Comparison of ENCODE assay signal across 12 cellular contexts in the genomic region with DNA sequence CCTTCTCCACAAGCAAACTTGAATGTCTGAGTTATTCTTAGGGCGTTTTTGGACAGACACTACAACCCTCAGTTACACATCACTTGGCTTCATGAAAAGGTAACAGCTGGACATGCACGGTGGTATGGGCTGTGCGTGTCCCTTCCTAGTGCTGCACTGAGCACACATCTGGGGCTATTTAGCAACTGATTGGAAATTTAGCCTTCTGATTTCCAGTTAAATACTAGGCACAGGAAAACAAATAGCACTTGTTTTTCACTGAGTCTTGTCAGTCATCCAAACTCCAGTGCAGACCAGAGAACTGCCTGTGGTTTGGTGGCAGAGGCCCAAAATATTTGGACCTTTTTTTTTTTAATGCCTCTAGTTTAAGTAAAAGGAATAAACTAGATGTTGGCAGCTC.
A peak's percentile ranks its signal among the peaks of the same experiment; 100 is the strongest.
DNase-seq lines count a peak whose midpoint lies in the region; ATAC-seq and TF ChIP-seq lines count a peak whose summit lies in the region.
"Had no signal": no experiment of that assay in that cellular context is flagged by ENCODE, and none has a peak within 500 bp of the region (broad histone marks: within the 10 kb centered on the region; RNA-seq: fewer than 3 reads in every experiment).

No MANE protein-coding gene starts in this region.

- H3K4me3 ChIP-seq in Panc1 (ENCODE audit: low read depth in 2 of 2, low read length in 2 of 2) = no peak overlapping the region
- no peak overlapping the region for H3K4me3 ChIP-seq in mesenchymal stem cell (ENCODE audit: insufficient read depth in 1 of 2, low read depth in 1 of 2, low read length in 2 of 2)
- no peak overlapping the region for H3K4me3 ChIP-seq in tibial nerve
- H3K4me3 ChIP-seq: K562 had no signal

- POLR2A ChIA-PET in Panc1 (lab: Charles Lee) (interaction anchor here (0.8 kb wide), 1 partner anchor 9 kb away, joined by 3 read pairs; no protein-coding TSS in a partner anchor), GM10248 (lab: Yijun Ruan, JAX) (no interaction called here)

- no peak overlapping the region for H3K4me2 ChIP-seq in mesenchymal stem cell (ENCODE audit: low read length, poor library complexity, severe bottlenecking)

- peaks cover 12% of the 10 kb centered on the region; the same call in 1 of the 2 replicates for H3K4me1 ChIP-seq in Panc1 (ENCODE audit: control insufficient read depth, insufficient read depth, low read length)
- peaks cover 1% of the 10 kb centered on the region for H3K4me1 ChIP-seq in mesenchymal stem cell (ENCODE audit: control insufficient read depth, insufficient read depth, low read depth, low read length)
- H3K4me1 ChIP-seq in tibial nerve = peaks cover 7 to 97% (median 45%) of the 10 kb centered on the region in 4 donors

- WGBS in mesenchymal stem cell = 94% methylated on average over 3 of the region's 3 CpGs
- 2 to 11% methylated on average over 3 of the region's 3 CpGs for WGBS in tibial nerve, 2 donors

- H2AK5ac ChIP-seq in mesenchymal stem cell (ENCODE audit: low read length, severe bottlenecking) = no peak overlapping the region

- TF ChIP-seq CTCF in Panc1 (IDR thresholded peaks at IDR 0.05) = no peak
- no peak for TF ChIP-seq CTCF in tibial nerve (IDR thresholded peaks at IDR 0.05)
- no peak for TF ChIP-seq CTCF in GM10248 (IDR thresholded peaks at IDR 0.05; ENCODE audit: control extremely low read depth, extremely low read depth, low read depth, missing control alignments)

- CTCF ChIA-PET in Panc1 (lab: Charles Lee) = no interaction called here
- CTCF ChIA-PET in GM10248 (lab: Yijun Ruan, JAX) = interaction anchor here (0.8 to 1.5 kb wide), 3 partner anchors 9 to 43 kb away, joined by 3 to 5 read pairs (median 4); no protein-coding TSS in a partner anchor

- H3K27ac ChIP-seq in Panc1 (ENCODE audit: low read length) (peak overlapping the region; percentile 29; the same call in 1 of the 2 replicates), mesenchymal stem cell (ENCODE audit: low read length, poor library complexity, severe bottlenecking) (no peak overlapping the region), tibial nerve (peak overlapping the region; percentile 31 to 84 (median 66))

- H3K9me3 ChIP-seq in Panc1 (ENCODE audit: control insufficient read depth, insufficient read depth, low read depth, low read length) = peaks cover 11% of the 10 kb centered on the region; the same call in 1 of the 2 replicates
- H3K9me3 ChIP-seq in mesenchymal stem cell (ENCODE audit: control insufficient read depth, low read length) = peaks cover 11% of the 10 kb centered on the region
- peaks cover 0 to 4% (median 0%) of the 10 kb centered on the region in 4 donors for H3K9me3 ChIP-seq in tibial nerve

- H2BK5ac ChIP-seq in mesenchymal stem cell (ENCODE audit: low read depth, low read length, poor library complexity, severe bottlenecking) = no peak overlapping the region

- H3K27me3 ChIP-seq in Panc1 (ENCODE audit: control insufficient read depth, insufficient read depth, low read length) (no peaks in the 10 kb centered on the region), mesenchymal stem cell (ENCODE audit: control insufficient read depth in 1 of 2, insufficient read depth in 1 of 2, low read length in 2 of 2) (no peaks in the 10 kb centered on the region), tibial nerve (no peaks in the 10 kb centered on the region)

- no peak overlapping the region for H4K8ac ChIP-seq in mesenchymal stem cell (ENCODE audit: low read length)

- peak overlapping the region in 1 of 2 experiments; percentile 6 for H3K18ac ChIP-seq in mesenchymal stem cell (ENCODE audit: low read depth in 1 of 2, low read length in 2 of 2)

- H2AFZ ChIP-seq in mesenchymal stem cell (ENCODE audit: low read depth, low read length) = no peak overlapping the region

- H3K23ac ChIP-seq in mesenchymal stem cell (ENCODE audit: low read length in 2 of 2) = no peak overlapping the region

- no peak for DNase-seq in Panc1 (ENCODE audit: low read depth, low spot score)
- DNase-seq in fibroblast of gingiva (ENCODE audit: low read depth) = peak; percentile 98
- DNase-seq in mesenchymal stem cell = no peak
- DNase-seq in tibial nerve (ENCODE audit: low spot score in 2 of 2) = peak in 1 of 2 donors; percentile 70
- DNase-seq in NOMO-1 (lab: John Stamatoyannopoulos, UW; ENCODE audit: unreplicated experiment in 2 of 2) = no peak
- DNase-seq in GM10248 (ENCODE audit: extremely low spot score) = no peak
- no peak for DNase-seq in LoVo (ENCODE audit: low spot score)
- DNase-seq: activated T-cell treated with anti-CD3 and anti-CD28 coated beads, Interleukin-2, amount 50 U/mL, for 4 hours; naive B cell; NK-92 treated with Interleukin-12 subunit alpha and Interleukin-12 subunit beta, amount 100 ng/mL, for 24 hours had no signal

- H2BK15ac ChIP-seq in mesenchymal stem cell (ENCODE audit: low read depth, poor library complexity, severe bottlenecking) = no peak overlapping the region

- no peak overlapping the region for H4K91ac ChIP-seq in mesenchymal stem cell (ENCODE audit: low read length)

- no TSS peak for BruUV-seq in Panc1 (replicated peaks; lab: Mats Ljungman, UMichigan)

- peak overlapping the region; percentile 82 for H3K9ac ChIP-seq in mesenchymal stem cell (ENCODE audit: low read length)

- peaks cover 15% of the 10 kb centered on the region for H3K79me1 ChIP-seq in mesenchymal stem cell (replicated peaks; ENCODE audit: low read length, poor library complexity, severe bottlenecking)

- H3K14ac ChIP-seq in mesenchymal stem cell (ENCODE audit: low read length in 2 of 2) = no peak overlapping the region

- H2BK120ac ChIP-seq in mesenchymal stem cell (ENCODE audit: low read depth, low read length) = no peak overlapping the region

- H3K4ac ChIP-seq in mesenchymal stem cell (ENCODE audit: low read depth in 1 of 2, low read length in 2 of 2) = no peak overlapping the region

- no peak for TF ChIP-seq POLR2A in tibial nerve (IDR thresholded peaks at IDR 0.05)

- TF ChIP-seq EP300 in tibial nerve (IDR thresholded peaks at IDR 0.05) = peak; percentile 53 to 97

- in situ Hi-C loops in Panc1 (cut with HindIII; ENCODE audit: low pct_unique_long_range_greater_than_20kb, low sequenced_read_pairs) = no loop called here

- intact Hi-C loops in Panc1 (cut with micrococcal nuclease; ENCODE audit: unreplicated experiment) = no loop called here

- H2BK12ac ChIP-seq in mesenchymal stem cell (ENCODE audit: low read length in 2 of 2) = no peak overlapping the region

- H3K36me3 ChIP-seq in Panc1 (ENCODE audit: control insufficient read depth, insufficient read depth, low read length) (no peaks in the 10 kb centered on the region), mesenchymal stem cell (ENCODE audit: control insufficient read depth in 1 of 2, insufficient read depth in 2 of 2, low read depth in 1 of 2, low read length in 2 of 2) (peaks cover 0 to 75% of the 10 kb centered on the region in 2 experiments), tibial nerve (peaks cover 0 to 6% (median 0%) of the 10 kb centered on the region in 3 donors)

- ATAC-seq in Panc1 = no peak
- no peak for ATAC-seq in GM18870 (IDR thresholded peaks at IDR 0.05; ENCODE audit: unreplicated experiment)
- ATAC-seq: activated T-cell treated with anti-CD3 and anti-CD28 coated beads, Interleukin-2, amount 50 U/mL, for 4 hours; K562 had no signal
